ENCODE assay signal across 11 cellular contexts in the genomic region with DNA sequence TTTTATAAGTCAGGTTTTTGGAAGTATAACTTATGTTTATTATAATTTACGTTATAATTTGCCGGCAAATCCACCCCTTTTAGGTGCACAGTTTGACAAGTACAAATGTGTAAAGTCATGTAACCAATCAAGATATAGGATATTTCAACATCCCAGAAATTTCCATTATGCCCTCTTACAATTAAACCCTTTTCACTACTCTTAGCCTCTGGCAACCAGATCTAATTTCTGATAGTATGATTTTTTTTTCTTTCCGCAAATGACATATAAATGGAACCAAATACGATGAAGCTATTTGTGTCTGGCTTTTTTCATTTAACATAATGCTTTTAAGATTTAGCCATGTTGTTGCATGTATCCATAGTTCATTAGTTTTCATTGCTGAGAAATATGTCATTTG.
"Had no signal": no experiment of that assay in that cellular context is flagged by ENCODE, and none has a peak within 500 bp of the region (broad histone marks: within the 10 kb centered on the region; RNA-seq: fewer than 3 reads in every experiment).

No MANE protein-coding gene starts in this region.

- FAIRE-seq: H1, H54 had no signal

- H3K9ac ChIP-seq: GM23248 had no signal

- H3K36me3 ChIP-seq: HAP-1 had no signal

- H3K4me3 ChIP-seq: GM23248, GM23338, HAP-1 had no signal

- H3K27ac ChIP-seq: GM23248 had no signal

- H2AFZ ChIP-seq: GM23248, GM23338 had no signal

- ATAC-seq: GM23338, HCT116 had no signal

- H3K9me3 ChIP-seq: HAP-1 had no signal

- H3K4me2 ChIP-seq: GM23338 had no signal

- H3K4me1 ChIP-seq: HAP-1 had no signal

- DNase-seq: GM23248, GOT3, H7, H9, HCEC 1CT, HFFc6 had no signal
